1 cellular context compared by ENCODE assay signal in genomic region chr17:45145035-45145389, GRCh38.
TF ChIP-seq lines count a peak whose summit lies in the region.

No MANE protein-coding gene starts in this region.

TF ChIP-seq in H1, 55 proteins besides CTCF, POLR2A, EP300 and RAD21:
- TF ChIP-seq EZH2 (IDR thresholded peaks at IDR 0.05; ENCODE audit: low read depth, low read length, severe bottlenecking) (no peak), CREB1 (IDR thresholded peaks at IDR 0.05) (no peak), HDAC2 (IDR thresholded peaks at IDR 0.05; ENCODE audit: borderline replicate concordance in 1 of 2, low read depth in 2 of 2, low read length in 2 of 2) (0 out of 4 replicates have a peak, but pooled peaks of 1 of the 2 experiments have one; percentile 6)
